Comparison of ENCODE assay signal across 11 cellular contexts in the genomic region with DNA sequence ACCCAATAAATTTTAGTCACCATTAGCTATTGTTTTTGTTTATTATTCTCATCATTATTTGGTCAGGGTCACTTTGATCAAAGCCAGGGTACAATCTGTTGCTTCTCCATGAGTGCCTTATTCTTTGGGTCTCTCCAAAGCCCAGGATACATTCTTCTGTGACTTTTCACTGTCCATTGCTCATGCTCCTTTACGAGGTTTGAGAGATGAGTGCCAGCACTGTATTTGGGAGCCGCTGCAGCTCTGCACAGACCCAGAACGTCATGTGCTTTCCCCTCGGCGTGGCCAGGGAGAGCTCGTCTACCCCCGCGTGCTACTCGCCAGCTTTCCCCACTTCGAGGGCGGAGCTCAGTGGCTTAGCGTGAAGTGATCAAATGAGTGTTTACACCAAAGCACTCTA.
DNase-seq lines count a peak whose midpoint lies in the region; ATAC-seq and TF ChIP-seq lines count a peak whose summit lies in the region.
"Had no signal": no experiment of that assay in that cellular context is flagged by ENCODE, and none has a peak within 500 bp of the region (broad histone marks: within the 10 kb centered on the region; RNA-seq: fewer than 3 reads in every experiment).

No MANE protein-coding gene starts in this region.

- no peak for TF ChIP-seq EP300 in SK-N-SH (IDR thresholded peaks at IDR 0.05; ENCODE audit: borderline replicate concordance in 1 of 2, low read depth in 1 of 2, low read length in 1 of 2)

- H3K9me2 ChIP-seq in SK-N-SH, result no peaks in the 10 kb centered on the region

- TF ChIP-seq CTCF in SK-N-SH (IDR thresholded peaks at IDR 0.05), result no peak
- TF ChIP-seq CTCF in fibroblast of the aortic adventitia (IDR thresholded peaks at IDR 0.05; ENCODE audit: insufficient read depth, low read length), result no peak
- no peak for TF ChIP-seq CTCF in nephron progenitor cell (IDR thresholded peaks at IDR 0.05)
- TF ChIP-seq CTCF in uterus (IDR thresholded peaks at IDR 0.05), result no peak

- H3K79me2 ChIP-seq in SK-N-SH (ENCODE audit: insufficient read depth), result no peaks in the 10 kb centered on the region

- H3K27ac Mint-ChIP-seq in nephron progenitor cell, result peak overlapping the region; percentile 93
- H3K27ac Mint-ChIP-seq: T-helper 2 cell treated with Interferon-gamma antibody and Interleukin-4, amounts not matched to agents 5 μg/mL and 100 μg/mL, for 36 hours had no signal

- no peaks in the 10 kb centered on the region for H4K20me1 ChIP-seq in SK-N-SH (ENCODE audit: insufficient read depth)

- no peak for TF ChIP-seq RAD21 in SK-N-SH (IDR thresholded peaks at IDR 0.05; ENCODE audit: low read length)

- peaks cover 19% of the 10 kb centered on the region for H3K9me3 Mint-ChIP-seq in nephron progenitor cell
- H3K9me3 Mint-ChIP-seq in activated T-cell treated with anti-CD3 and anti-CD28 coated beads, Interleukin-2, amount 50 U/mL, for 4 hours, result peaks cover 3% of the 10 kb centered on the region
- H3K9me3 Mint-ChIP-seq: T-helper 2 cell treated with Interferon-gamma antibody and Interleukin-4, amounts not matched to agents 5 μg/mL and 100 μg/mL, for 36 hours had no signal

- H3K4me2 ChIP-seq in SK-N-SH, result peak overlapping the region; percentile 47

- H2AFZ ChIP-seq in SK-N-SH (ENCODE audit: low read depth), result no peak overlapping the region

- H3K27me3 Mint-ChIP-seq in nephron progenitor cell (ENCODE audit: low read depth, poor library complexity), result peaks cover 2% of the 10 kb centered on the region
- peaks cover 34% of the 10 kb centered on the region for H3K27me3 Mint-ChIP-seq in activated T-cell treated with anti-CD3 and anti-CD28 coated beads, Interleukin-2, amount 50 U/mL, for 4 hours (ENCODE audit: low read depth)

- CTCF ChIA-PET in SK-N-SH (lab: Yijun Ruan, JAX), result interaction anchor here (0.8 to 2.4 kb wide), 6 partner anchors 120 to 847 kb away, joined by 3 to 8 read pairs (median 3); no protein-coding TSS in a partner anchor

- H3K9me3 ChIP-seq in SK-N-SH (no peaks in the 10 kb centered on the region), uterus (no peaks in the 10 kb centered on the region)

- H3K4me3 Mint-ChIP-seq in nephron progenitor cell, result no peak overlapping the region
- no peak overlapping the region for H3K4me3 Mint-ChIP-seq in activated T-cell treated with anti-CD3 and anti-CD28 coated beads, Interleukin-2, amount 50 U/mL, for 4 hours
- H3K4me3 Mint-ChIP-seq: T-helper 2 cell treated with Interferon-gamma antibody and Interleukin-4, amounts not matched to agents 5 μg/mL and 100 μg/mL, for 36 hours had no signal

- H3K27me3 ChIP-seq in SK-N-SH (ENCODE audit: insufficient read depth) (no peaks in the 10 kb centered on the region), uterus (no peaks in the 10 kb centered on the region)

- no peak for TF ChIP-seq POLR2A in uterus (IDR thresholded peaks at IDR 0.05)

- intact Hi-C loops in uterus (cut with DNase I; ENCODE audit: low total_unique reads), result no loop called here

- DNase-seq in SK-N-SH, result no peak
- peak; percentile 89 for DNase-seq in fibroblast of the aortic adventitia (ENCODE audit: low read depth)
- DNase-seq in nephron progenitor cell, result no peak
- DNase-seq in uterus, result peak; percentile 93 to 94
- DNase-seq in NCI-H446 (lab: John Stamatoyannopoulos, UW), result no peak
- no peak for DNase-seq in activated T-cell treated with anti-CD3 and anti-CD28 coated beads, Interleukin-2, amount 50 U/mL, for 4 hours
- DNase-seq in GDM1 (lab: John Stamatoyannopoulos, UW), result no peak
- DNase-seq: KG1, NCI-H526 treated with DMSO at 0.1 percent for 48 hours had no signal

- H3K27ac ChIP-seq in SK-N-SH (ENCODE audit: low read depth in 2 of 2, low read length in 1 of 2) (peak overlapping the region; percentile 99), uterus (peak overlapping the region; percentile 79 to 83)

- ATAC-seq in SK-N-SH treated with all-trans-retinoic acid at 6 μM for 48 hours, result no peak
- no peak for ATAC-seq in activated T-cell treated with anti-CD3 and anti-CD28 coated beads, Interleukin-2, amount 50 U/mL, for 4 hours

- no peaks in the 10 kb centered on the region for H3K36me3 Mint-ChIP-seq in nephron progenitor cell (ENCODE audit: low read depth)
- no peaks in the 10 kb centered on the region for H3K36me3 Mint-ChIP-seq in activated T-cell treated with anti-CD3 and anti-CD28 coated beads, Interleukin-2, amount 50 U/mL, for 4 hours (ENCODE audit: insufficient read depth)

- WGBS in SK-N-SH (ENCODE audit: low lambda C conversion rate), result 79% methylated on average over 9 of the region's 12 CpGs

- H3K4me3 ChIP-seq in SK-N-SH (ENCODE audit: low read depth in 2 of 2, low read length in 1 of 2) (no peak overlapping the region), fibroblast of the aortic adventitia (ENCODE audit: low read depth, low read length) (no peak overlapping the region), uterus (no peak overlapping the region)

- H3F3A ChIP-seq in SK-N-SH (replicated peaks; ENCODE audit: insufficient read depth), result peaks cover 34% of the 10 kb centered on the region

- H3K9ac ChIP-seq in SK-N-SH, result peak overlapping the region; percentile 86

- no peaks in the 10 kb centered on the region for H3K36me3 ChIP-seq in SK-N-SH (replicated peaks in 1 of 2; ENCODE audit: control insufficient read depth in 1 of 2, insufficient read depth in 2 of 2, low read length in 1 of 2)
- no peaks in the 10 kb centered on the region for H3K36me3 ChIP-seq in uterus

- POLR2A ChIA-PET in SK-N-SH (lab: Yijun Ruan, JAX), result no interaction called here

- peaks cover 39% of the 10 kb centered on the region for H3K4me1 Mint-ChIP-seq in nephron progenitor cell
- H3K4me1 Mint-ChIP-seq in activated T-cell treated with anti-CD3 and anti-CD28 coated beads, Interleukin-2, amount 50 U/mL, for 4 hours (ENCODE audit: low read depth), result peaks cover 9% of the 10 kb centered on the region

- peaks cover 17% of the 10 kb centered on the region in 2 experiments for H3K4me1 ChIP-seq in SK-N-SH (ENCODE audit: control insufficient read depth in 1 of 2, insufficient read depth in 2 of 2, low read depth in 1 of 2, low read length in 1 of 2)
- peaks cover 0 to 6% of the 10 kb centered on the region in 2 donors for H3K4me1 ChIP-seq in uterus

TF ChIP-seq in SK-N-SH, 30 proteins besides CTCF, POLR2A, EP300 and RAD21:
- TF ChIP-seq EZH2phosphoT487 (IDR thresholded peaks at IDR 0.05; ENCODE audit: borderline replicate concordance, low read depth), result no peak

TF ChIP-seq in SK-N-SH treated with all-trans-retinoic acid at 6 μM for 48 hours, 23 proteins besides CTCF, POLR2A, EP300 and RAD21:
- TF ChIP-seq TOX (CRISPR knock-in tag; IDR thresholded peaks at IDR 0.05; ENCODE audit: borderline replicate concordance), result no peak
TF ChIP-seq in SK-N-SH treated with all-trans-retinoic acid at 6 μM for 48 hours: peak in this region for 0.

Comparison
In these comparisons a context has a peak if more than half of its experiments do, and no peak if none do; other contexts are left out.
1. DNase-seq: peak in fibroblast of the aortic adventitia (single experiment) and uterus (2 of 2); none in SK-N-SH (single experiment), nephron progenitor cell (single experiment), NCI-H446 (0 of 2), activated T-cell treated with anti-CD3 and anti-CD28 coated beads, Interleukin-2, amount 50 U/mL, for 4 hours (single experiment) and GDM1 (single experiment).